1 cellular context compared by ENCODE assay signal in genomic region chr6:165845488-165845887, GRCh38.
TF ChIP-seq lines count a peak whose summit lies in the region.

No MANE protein-coding gene starts in this region.

TF ChIP-seq in GM23338, 12 proteins besides CTCF, POLR2A, EP300 and RAD21 (continued from another document):
- TF ChIP-seq ZNF462 (CRISPR knock-in tag; IDR thresholded peaks at IDR 0.05) = no peak
TF ChIP-seq in GM23338: peak in this region for 0.
